ENCODE assay signal across 10 cellular contexts in genomic region chr4:167100120-167100519, GRCh38.
DNase-seq lines count a peak whose midpoint lies in the region; ATAC-seq, FAIRE-seq and TF ChIP-seq lines count a peak whose summit lies in the region.
"Had no signal": no experiment of that assay in that cellular context is flagged by ENCODE, and none has a peak within 500 bp of the region (broad histone marks: within the 10 kb centered on the region; RNA-seq: fewer than 3 reads in every experiment).

No MANE protein-coding gene starts in this region.

- H3K27ac ChIP-seq in astrocyte (ENCODE audit: low read depth, low read length) (no peak overlapping the region), right lobe of liver (no peak overlapping the region)
- H3K27ac ChIP-seq: KMS-11 had no signal

- intact Hi-C loops in right lobe of liver (cut with DNase I): no loop called here

- H3K4me3 Mint-ChIP-seq in astrocyte (ENCODE audit: unreplicated experiment): peak overlapping the region; percentile 5
- no peak overlapping the region for H3K4me3 Mint-ChIP-seq in activated T-helper 17 cell treated with anti-CD3 and anti-CD28 coated beads, Interleukin-2, amount 50 U/mL, for 72 hours

- H3K4me3 ChIP-seq in astrocyte (ENCODE audit: insufficient read depth, low read depth, low read length) (no peak overlapping the region), right lobe of liver (no peak overlapping the region)

- WGBS in right lobe of liver (ENCODE audit: insufficient coverage, low coverage, low lambda C conversion rate, missing lambda C conversion rate): 7% methylated on average over 1 of the region's 1 CpG

- no peak overlapping the region for H3K9ac ChIP-seq in astrocyte (ENCODE audit: low read length)
- H3K9ac ChIP-seq: KMS-11 had no signal

- DNase-seq in HPDE6-E6E7 (ENCODE audit: extremely low spot score): peak; percentile 58
- peak; percentile 50 for DNase-seq in astrocyte (ENCODE audit: low read depth)
- DNase-seq in right lobe of liver: no peak
- DNase-seq in stimulated activated CD4-positive, alpha-beta T cell treated with anti-CD3 and anti-CD28 coated beads, Interleukin-12 subunit alpha, Interleukin-12 subunit beta, amount 100 ng/mL, for 4 hours: no peak
- DNase-seq in GM13976 (ENCODE audit: low spot score): no peak
- no peak for DNase-seq in NCI-H2171 (lab: John Stamatoyannopoulos, UW)

- H3K27me3 ChIP-seq in astrocyte (ENCODE audit: insufficient read depth, low read length) (no peaks in the 10 kb centered on the region), right lobe of liver (no peaks in the 10 kb centered on the region)

- H3K79me2 ChIP-seq in astrocyte (ENCODE audit: insufficient read depth, low read length): no peaks in the 10 kb centered on the region

- ATAC-seq in GM18519 (IDR thresholded peaks at IDR 0.05; ENCODE audit: low FRiP score, unreplicated experiment) (peak; percentile 91), right lobe of liver (peak in 3 of 4 donors; percentile 21 to 100 (median 59))
- no peak for ATAC-seq in activated T-helper 17 cell treated with anti-CD3 and anti-CD28 coated beads, Interleukin-2, amount 50 U/mL, for 72 hours (replicated peaks)

- FAIRE-seq in astrocyte (lab: Jason Lieb, UNC): no peak
- FAIRE-seq: G401.6 had no signal

- no peaks in the 10 kb centered on the region for H3K36me3 Mint-ChIP-seq in astrocyte (ENCODE audit: low read depth, unreplicated experiment)
- no peaks in the 10 kb centered on the region for H3K36me3 Mint-ChIP-seq in activated T-helper 17 cell treated with anti-CD3 and anti-CD28 coated beads, Interleukin-2, amount 50 U/mL, for 72 hours (ENCODE audit: low read depth)

- H3K36me3 ChIP-seq in astrocyte (ENCODE audit: insufficient read depth, low read length) (no peaks in the 10 kb centered on the region), right lobe of liver (peaks cover 0 to 2% (median 0%) of the 10 kb centered on the region in 4 donors)

- H3K9me3 Mint-ChIP-seq in astrocyte (ENCODE audit: unreplicated experiment): no peaks in the 10 kb centered on the region
- peaks cover 7% of the 10 kb centered on the region for H3K9me3 Mint-ChIP-seq in activated T-helper 17 cell treated with anti-CD3 and anti-CD28 coated beads, Interleukin-2, amount 50 U/mL, for 72 hours

- in situ Hi-C loops in GM13976 (cut with MboI; ENCODE audit: low sequenced_read_pairs, unreplicated experiment): no loop called here

- H3K27ac Mint-ChIP-seq in astrocyte (ENCODE audit: unreplicated experiment): peak overlapping the region; percentile 3
- H3K27ac Mint-ChIP-seq in activated T-helper 17 cell treated with anti-CD3 and anti-CD28 coated beads, Interleukin-2, amount 50 U/mL, for 72 hours: no peak overlapping the region

- no peak for TF ChIP-seq POLR2A in right lobe of liver (IDR thresholded peaks at IDR 0.05)

- TF ChIP-seq CTCF in astrocyte (IDR thresholded peaks at IDR 0.05; ENCODE audit: insufficient read depth, low read depth, low read length) (no peak), right lobe of liver (IDR thresholded peaks at IDR 0.05) (no peak), GM13976 (IDR thresholded peaks at IDR 0.05; ENCODE audit: borderline replicate concordance, control extremely low read depth, extremely low read depth, insufficient read depth, missing control alignments) (no peak)

- no peaks in the 10 kb centered on the region for H3K27me3 Mint-ChIP-seq in astrocyte (ENCODE audit: low read depth, unreplicated experiment)
- H3K27me3 Mint-ChIP-seq in activated T-helper 17 cell treated with anti-CD3 and anti-CD28 coated beads, Interleukin-2, amount 50 U/mL, for 72 hours: no peaks in the 10 kb centered on the region

- peak overlapping the region; percentile 39 for H3K4me2 ChIP-seq in astrocyte (ENCODE audit: low read length)
- H3K4me2 ChIP-seq: KMS-11 had no signal

- no peak overlapping the region for H2AFZ ChIP-seq in astrocyte (ENCODE audit: low read depth, low read length)

- H4K20me1 ChIP-seq in astrocyte (ENCODE audit: insufficient read depth, low read length): no peaks in the 10 kb centered on the region

- H3K4me1 Mint-ChIP-seq in astrocyte (ENCODE audit: low read depth, unreplicated experiment): peaks cover 7% of the 10 kb centered on the region
- no peaks in the 10 kb centered on the region for H3K4me1 Mint-ChIP-seq in activated T-helper 17 cell treated with anti-CD3 and anti-CD28 coated beads, Interleukin-2, amount 50 U/mL, for 72 hours

- H3K4me1 ChIP-seq in astrocyte (ENCODE audit: insufficient read depth, low read length) (no peaks in the 10 kb centered on the region), right lobe of liver (no peaks in the 10 kb centered on the region)

- H3K9me3 ChIP-seq in astrocyte (ENCODE audit: insufficient read depth, low read depth, low read length) (no peaks in the 10 kb centered on the region), right lobe of liver (no peaks in the 10 kb centered on the region)

Comparison
In these comparisons a context has a peak if more than half of its experiments do, and no peak if none do; other contexts are left out.
1. DNase-seq: peak in HPDE6-E6E7 (single experiment) and astrocyte (single experiment); none in right lobe of liver (0 of 3), stimulated activated CD4-positive, alpha-beta T cell treated with anti-CD3 and anti-CD28 coated beads, Interleukin-12 subunit alpha, Interleukin-12 subunit beta, amount 100 ng/mL, for 4 hours (single experiment), GM13976 (single experiment) and NCI-H2171 (single experiment).